Comparison of ENCODE assay signal across 15 cellular contexts in the genomic region with DNA sequence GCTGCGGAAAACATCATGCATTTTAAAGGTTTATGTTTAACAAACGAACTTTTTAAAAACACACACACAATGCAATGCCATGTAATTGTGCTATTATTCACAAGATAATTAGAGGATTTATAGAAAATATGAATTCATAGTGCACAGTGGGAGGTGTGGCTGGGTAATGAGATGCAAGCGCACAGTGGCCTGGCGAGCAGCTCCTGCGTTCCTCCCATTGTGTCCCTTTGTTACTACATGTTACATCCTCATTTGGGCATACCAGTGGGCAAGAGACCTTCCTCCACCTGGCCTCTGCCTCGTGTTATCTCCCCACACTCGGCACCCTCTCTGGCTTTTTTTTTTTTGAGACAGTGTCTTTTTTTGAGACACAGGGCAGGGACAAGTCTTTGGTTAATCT. TPM values are rescaled to one million over a fixed set of nuclear protein-coding genes. Genes with fewer than 3 reads are reported as not detected.
DNase-seq lines count a peak whose midpoint lies in the region; ATAC-seq, FAIRE-seq and TF ChIP-seq lines count a peak whose summit lies in the region.
"Had no signal": no experiment of that assay in that cellular context is flagged by ENCODE, and none has a peak within 500 bp of the region (broad histone marks: within the 10 kb centered on the region; RNA-seq: fewer than 3 reads in every experiment).

No MANE protein-coding gene starts in this region.

- H2BK5ac ChIP-seq in H9 (ENCODE audit: insufficient read length, low read length) (no peak overlapping the region), H1 (ENCODE audit: low read depth, low read length) (peak overlapping the region; percentile 73; the same call in 1 of the 2 replicates)

- POLR2A ChIA-PET in H1 (lab: Charles Lee; ENCODE audit: partially characterized antibody): interaction anchor here (0.6 to 58.9 kb wide), 11 partner anchors 10 to 100 kb away, joined by 3 to 1829 read pairs (median 7); a partner anchor contains a TSS

- no peak for TF ChIP-seq RAD21 in H1 (IDR thresholded peaks at IDR 0.05 in 1 of 2, conservative IDR thresholded peaks at IDR 0.05 in 1 of 2; ENCODE audit: low read depth in 2 of 2, low read length in 2 of 2)

- H3K18ac ChIP-seq in H9 (ENCODE audit: insufficient read length, low read depth, low read length) (no peak overlapping the region), H1 (ENCODE audit: extremely low read depth, low read length) (no peak overlapping the region)

- H2AK5ac ChIP-seq in H9 (ENCODE audit: insufficient read length, low read length): no peak overlapping the region
- H2AK5ac ChIP-seq in H1 (ENCODE audit: low read depth, low read length): no peak overlapping the region

- no peaks in the 10 kb centered on the region; the same call in 1 of the 2 replicates for H3K27me3 Mint-ChIP-seq in H9 (ENCODE audit: low read depth)
- H3K27me3 Mint-ChIP-seq in stimulated activated naive B cell treated with anti-CD40 and anti-IgM and Interleukin-4, amounts not matched to agents 10 μg/mL and 1 μg/mL and 100 μg/mL, for 72 hours: peaks cover 4 to 8% of the 10 kb centered on the region in 2 donors

- H3K79me2 ChIP-seq in H9 (ENCODE audit: insufficient read depth, low read length) (no peaks in the 10 kb centered on the region), H1 (ENCODE audit: control insufficient read depth in 1 of 2, insufficient read depth in 2 of 2, low read length in 2 of 2) (no peaks in the 10 kb centered on the region)

- H2BK12ac ChIP-seq in H9 (ENCODE audit: insufficient read length, low read depth, low read length) (no peak overlapping the region), H1 (ENCODE audit: low read depth, low read length) (0 out of 2 replicates have a peak overlapping the region, but pooled peaks have one; percentile 88)

- FAIRE-seq in H1 (lab: Jason Lieb, UNC): peak; percentile 13
- FAIRE-seq: A549, GM12891, K562 had no signal

- peak; percentile 6 for DNase-seq in NCI-H748 (lab: John Stamatoyannopoulos, UW; ENCODE audit: unreplicated experiment)
- no peak for DNase-seq in NCI-H748 treated with DMSO at 0.1 percent for 48 hours (lab: John Stamatoyannopoulos, UW)
- DNase-seq in H9: no peak
- no peak for DNase-seq in H1 (ENCODE audit: low read depth in 1 of 2, low spot score in 2 of 2)
- DNase-seq in stimulated activated naive B cell treated with anti-CD40 and anti-IgM and Interleukin-4, amounts not matched to agents 10 μg/mL and 1 μg/mL and 100 μg/mL, for 72 hours: no peak
- no peak for DNase-seq in aorta
- DNase-seq in 8988T: no peak
- DNase-seq: AML-193; CD8-positive, alpha-beta memory T cell; DMS79 had no signal

- H3K4me2 ChIP-seq in H9 (ENCODE audit: insufficient read depth, insufficient read length, low read length) (no peak overlapping the region), H1 (ENCODE audit: insufficient read depth in 1 of 2, low read depth in 2 of 2, low read length in 2 of 2) (no peak overlapping the region)
- H3K4me2 ChIP-seq: A549 had no signal

- H3K4me1 Mint-ChIP-seq in H9: peaks cover 43 to 53% of the 10 kb centered on the region in 2 experiments
- peaks cover 10 to 11% of the 10 kb centered on the region in 2 donors for H3K4me1 Mint-ChIP-seq in stimulated activated naive B cell treated with anti-CD40 and anti-IgM and Interleukin-4, amounts not matched to agents 10 μg/mL and 1 μg/mL and 100 μg/mL, for 72 hours

- CTCF ChIA-PET in H1 (lab: Charles Lee; ENCODE audit: partially characterized antibody): interaction anchor here (0.6 to 26.4 kb wide), 16 partner anchors 10 to 253 kb away, joined by 3 to 790 read pairs (median 42); a partner anchor contains a TSS

- H3K56ac ChIP-seq in H9 (ENCODE audit: insufficient read length, low read depth, low read length) (no peak overlapping the region), H1 (replicated peaks; ENCODE audit: insufficient read length, low read depth, low read length) (no peak overlapping the region)

- H4K91ac ChIP-seq in H9 (ENCODE audit: insufficient read length, low read depth, low read length) (no peak overlapping the region), H1 (replicated peaks; ENCODE audit: insufficient read length, low read length) (peak overlapping the region; percentile 25)

- H2BK20ac ChIP-seq in H9 (ENCODE audit: low read depth, low read length, poor library complexity, severe bottlenecking): no peak overlapping the region
- H2BK20ac ChIP-seq in H1 (ENCODE audit: low read length): no peak overlapping the region

- H3K36me3 ChIP-seq in H1 (ENCODE audit: control insufficient read depth in 2 of 4, insufficient read depth in 4 of 4, low read length in 3 of 4): no peaks in the 10 kb centered on the region
- no peaks in the 10 kb centered on the region for H3K36me3 ChIP-seq in aorta (ENCODE audit: control insufficient read depth in 1 of 2, insufficient read depth in 2 of 2, low read length in 1 of 2)
- H3K36me3 ChIP-seq: BLaER1 had no signal

- H2BK120ac ChIP-seq in H9 (ENCODE audit: low read depth, low read length, poor library complexity, severe bottlenecking) (no peak overlapping the region), H1 (replicated peaks; ENCODE audit: low read depth, low read length) (no peak overlapping the region)

- intact Hi-C loops in aorta (cut with DNase I): loop anchor here in 1 of 2 donors (5.0 kb wide), 1 partner anchor 245 kb away; no protein-coding TSS in a partner anchor

- no peaks in the 10 kb centered on the region for H3K79me1 ChIP-seq in H9 (ENCODE audit: insufficient read depth, low read depth, low read length, poor library complexity, severe bottlenecking)
- H3K79me1 ChIP-seq in H1 (ENCODE audit: low read depth, low read length): no peaks in the 10 kb centered on the region

- no CpG with 5 or more reads among the region's 7 CpGs for WGBS in H9 (ENCODE audit: extremely low coverage, insufficient read length, low lambda C conversion rate)
- 66% methylated on average over 7 of the region's 7 CpGs; no CpG with 5 or more reads in 1 of the 2 experiments for WGBS in H1 (ENCODE audit: extremely low coverage in 1 of 2, insufficient coverage in 1 of 2, insufficient read length in 1 of 2, insufficient replicate concordance in 2 of 2, low coverage in 1 of 2, low lambda C conversion rate in 2 of 2, missing lambda C conversion rate in 1 of 2), 2 experiments
- WGBS in aorta, 2 donors: 87 to 95% methylated on average over 7 of the region's 7 CpGs

- H3K4me3 ChIP-seq in H1 (ENCODE audit: extremely low read depth in 1 of 4, insufficient read depth in 2 of 4, low read depth in 3 of 4, low read length in 4 of 4) (no peak overlapping the region), aorta (ENCODE audit: low read length in 2 of 2) (no peak overlapping the region)
- H3K4me3 ChIP-seq: A549, BLaER1, K562 had no signal

- H2BK15ac ChIP-seq in H9 (ENCODE audit: low read depth, low read length) (no peak overlapping the region), H1 (ENCODE audit: low read length) (no peak overlapping the region)

- no peak for ATAC-seq in stimulated activated naive B cell treated with anti-CD40 and anti-IgM and Interleukin-4, amounts not matched to agents 10 μg/mL and 1 μg/mL and 100 μg/mL, for 72 hours (replicated peaks)
- ATAC-seq in aorta (ENCODE audit: low FRiP score): no peak
- ATAC-seq: A549, HCT116, K562 had no signal

- H3K4ac ChIP-seq in H9 (ENCODE audit: low read depth, low read length) (no peak overlapping the region), H1 (replicated peaks; ENCODE audit: insufficient read length, low read depth, low read length) (no peak overlapping the region)

- H3K4me3 Mint-ChIP-seq in H9: no peak overlapping the region
- H3K4me3 Mint-ChIP-seq in stimulated activated naive B cell treated with anti-CD40 and anti-IgM and Interleukin-4, amounts not matched to agents 10 μg/mL and 1 μg/mL and 100 μg/mL, for 72 hours: no peak overlapping the region
- H3K4me3 Mint-ChIP-seq: CD8-positive, alpha-beta memory T cell had no signal

- TF ChIP-seq POLR2A in H1 (IDR thresholded peaks at IDR 0.05; ENCODE audit: control extremely low read depth in 1 of 2, low read depth in 2 of 2, low read length in 2 of 2): no peak

- H3K23ac ChIP-seq in H9 (ENCODE audit: insufficient read length, low read depth, low read length) (no peak overlapping the region), H1 (ENCODE audit: insufficient read length) (no peak overlapping the region)

- peak overlapping the region in 2 of 3 experiments; percentile 77 to 94; a peak in 3 of 7 replicates for H3K27ac Mint-ChIP-seq in H9
- H3K27ac Mint-ChIP-seq in stimulated activated naive B cell treated with anti-CD40 and anti-IgM and Interleukin-4, amounts not matched to agents 10 μg/mL and 1 μg/mL and 100 μg/mL, for 72 hours: peak overlapping the region; percentile 14
- H3K27ac Mint-ChIP-seq: CD8-positive, alpha-beta memory T cell had no signal

- H2AFZ ChIP-seq in H9 (ENCODE audit: low read length) (no peak overlapping the region), H1 (ENCODE audit: low read length) (no peak overlapping the region)

- H3K9me3 ChIP-seq in H9 (ENCODE audit: control insufficient read depth, low read depth, low read length) (no peaks in the 10 kb centered on the region), H1 (ENCODE audit: insufficient read depth in 2 of 2, low read depth in 1 of 2, low read length in 1 of 2) (no peaks in the 10 kb centered on the region), aorta (ENCODE audit: control insufficient read depth, low read length) (no peaks in the 10 kb centered on the region)
- H3K9me3 ChIP-seq: A549, BLaER1 had no signal

- H3K9ac ChIP-seq in H9 (ENCODE audit: extremely low read depth, insufficient read length, low read length): no peak overlapping the region
- H3K9ac ChIP-seq in H1 (replicated peaks in 1 of 4; ENCODE audit: extremely low read depth in 1 of 4, low read depth in 3 of 4, low read length in 3 of 4): no peak overlapping the region
- H3K9ac ChIP-seq: BLaER1 had no signal

- H4K5ac ChIP-seq in H9 (ENCODE audit: insufficient read length, low read depth, low read length) (no peak overlapping the region), H1 (ENCODE audit: insufficient read length, low read depth, low read length) (no peak overlapping the region)

- H3K14ac ChIP-seq in H9 (ENCODE audit: insufficient read depth, low read length) (no peak overlapping the region), H1 (ENCODE audit: insufficient read length) (no peak overlapping the region)

- no peak for TF ChIP-seq EP300 in H1 (IDR thresholded peaks at IDR 0.05; ENCODE audit: borderline replicate concordance in 1 of 2, low read depth in 2 of 2, low read length in 2 of 2)

- no peak overlapping the region for H3T11ph ChIP-seq in H9 (ENCODE audit: low read length)

- H3K23me2 ChIP-seq in H9 (ENCODE audit: insufficient read length, low read depth, low read length, poor library complexity, severe bottlenecking) (no peaks in the 10 kb centered on the region), H1 (ENCODE audit: low read depth, low read length) (no peaks in the 10 kb centered on the region)

- H3K36me3 Mint-ChIP-seq in H9 (ENCODE audit: insufficient read depth in 1 of 3, low read depth in 3 of 3): peaks cover 0 to 1% (median 0%) of the 10 kb centered on the region in 3 experiments; a peak in 2 of 7 replicates
- H3K36me3 Mint-ChIP-seq in stimulated activated naive B cell treated with anti-CD40 and anti-IgM and Interleukin-4, amounts not matched to agents 10 μg/mL and 1 μg/mL and 100 μg/mL, for 72 hours: no peaks in the 10 kb centered on the region
- H3K36me3 Mint-ChIP-seq: CD8-positive, alpha-beta memory T cell had no signal

- no peaks in the 10 kb centered on the region for H4K20me1 ChIP-seq in H9 (ENCODE audit: control insufficient read depth, insufficient read depth, insufficient read length)
- H4K20me1 ChIP-seq in H1 (replicated peaks in 1 of 2; ENCODE audit: control insufficient read depth in 1 of 2, insufficient read depth in 2 of 2, low read length in 2 of 2): no peaks in the 10 kb centered on the region
- H4K20me1 ChIP-seq: BLaER1 had no signal

- H4K8ac ChIP-seq in H9 (replicated peaks; ENCODE audit: insufficient read length, low read depth, low read length) (no peak overlapping the region), H1 (ENCODE audit: extremely low read depth, insufficient read depth, low read length) (no peak overlapping the region)

- H3K27me3 ChIP-seq in H9 (ENCODE audit: insufficient read depth, low read length) (no peaks in the 10 kb centered on the region), H1 (replicated peaks in 1 of 4; ENCODE audit: control insufficient read depth in 3 of 4, extremely low read depth in 1 of 4, insufficient read depth in 3 of 4, low read length in 3 of 4) (no peaks in the 10 kb centered on the region), aorta (ENCODE audit: control insufficient read depth in 1 of 2, insufficient read depth in 2 of 2, low read length in 1 of 2) (no peaks in the 10 kb centered on the region)
- H3K27me3 ChIP-seq: BLaER1 had no signal

- H3K4me1 ChIP-seq in H9 (ENCODE audit: insufficient read depth, low read length): peaks cover 7% of the 10 kb centered on the region; the same call in 1 of the 2 replicates
- H3K4me1 ChIP-seq in H1 (replicated peaks in 1 of 4; ENCODE audit: control insufficient read depth in 3 of 4, insufficient read depth in 4 of 4, low read length in 3 of 4): peaks cover 7 to 25% (median 12%) of the 10 kb centered on the region in 4 experiments
- H3K4me1 ChIP-seq in aorta (ENCODE audit: control insufficient read depth in 1 of 2, insufficient read depth in 2 of 2, low read length in 2 of 2): no peaks in the 10 kb centered on the region

- H3K27ac ChIP-seq in H9 (ENCODE audit: insufficient read length, low read depth, low read length) (no peak overlapping the region), H1 (ENCODE audit: low read depth, low read length) (peak overlapping the region; percentile 45; the same call in 1 of the 2 replicates), aorta (ENCODE audit: low read depth in 1 of 2, low read length in 2 of 2) (no peak overlapping the region)
- H3K27ac ChIP-seq: A549, BLaER1 had no signal

- TF ChIP-seq CTCF in H9 (conservative IDR thresholded peaks at IDR 0.05): no peak
- TF ChIP-seq CTCF in H1 (IDR thresholded peaks at IDR 0.05; ENCODE audit: control extremely low read depth in 1 of 3, insufficient read depth in 1 of 3, low read depth in 1 of 3, low read length in 3 of 3): no peak

- H3K9me3 Mint-ChIP-seq in H9: no peaks in the 10 kb centered on the region; a peak in 2 of 5 replicates
- no peaks in the 10 kb centered on the region for H3K9me3 Mint-ChIP-seq in stimulated activated naive B cell treated with anti-CD40 and anti-IgM and Interleukin-4, amounts not matched to agents 10 μg/mL and 1 μg/mL and 100 μg/mL, for 72 hours
- H3K9me3 Mint-ChIP-seq: CD8-positive, alpha-beta memory T cell had no signal

RNA-seq across cellular contexts. Expression of a gene that starts 30.0 kb away (rescaled TPM):
- total RNA-seq in H9 (2021) (124 and 126 TPM in 2 replicates), aorta (10 to 100 TPM; 20.6 to 73.9 TPM)
- 118 and 129 TPM in 2 replicates for total RNA-seq in H1 (2021; fragmentation: NEBNext Ultra II Directional; extraction: Animal tissue kit (Norgen Biotek cat#: 25700))
- polyA plus RNA-seq in H1 (2011; rRNA removed) (119 and 188 TPM in 2 replicates), aorta (10 to 100 TPM; 10.4 to 23.7 TPM)
- 156 TPM for polyA plus RNA-seq in H1 (2011; cell fraction: cytosol; rRNA removed)
- 142 TPM for polyA plus RNA-seq in H1 (2011; cell fraction: nucleus; rRNA removed)
- polyA plus RNA-seq in H1 (2012, experiment 1 of 2): 104 to 136 TPM (median 132 TPM) in 4 replicates
- polyA plus RNA-seq in H1 (2012, experiment 2 of 2): 157 TPM
- 64.1 TPM for polyA plus RNA-seq in H1 (2013, experiment 1 of 2)
- polyA plus RNA-seq in H1 (2013, experiment 2 of 2): 57.8 TPM
- 138 and 188 TPM in 2 replicates for polyA minus RNA-seq in H1 (2011; rRNA and poly(A)+ RNA removed)
- polyA minus RNA-seq in H1 (2011; cell fraction: cytosol; rRNA and poly(A)+ RNA removed): 164 TPM
- polyA minus RNA-seq in H1 (2011; cell fraction: nucleus; rRNA and poly(A)+ RNA removed): 132 TPM
- total RNA-seq: CD8-positive, alpha-beta memory T cell had no signal
- polyA plus RNA-seq: CD8-positive, alpha-beta memory T cell had no signal

RNA-seq across cellular contexts. Expression of a gene that starts 49.2 kb away (rescaled TPM):
- total RNA-seq in H9 (2021) (38.4 and 39.0 TPM in 2 replicates), aorta (10 to 100 TPM; 15.0 to 16.3 TPM)
- 51.6 and 51.7 TPM in 2 replicates for total RNA-seq in H1 (2021; fragmentation: NEBNext Ultra II Directional; extraction: Animal tissue kit (Norgen Biotek cat#: 25700))
- polyA plus RNA-seq in H1 (2011; rRNA removed) (102 and 106 TPM in 2 replicates), aorta (10 to 100 TPM; 15.2 to 30.8 TPM)
- polyA plus RNA-seq in H1 (2011; cell fraction: cytosol; rRNA removed): 69.8 TPM
- 31.0 TPM for polyA plus RNA-seq in H1 (2011; cell fraction: nucleus; rRNA removed)
- polyA plus RNA-seq in H1 (2012, experiment 1 of 2): 30.9 to 32.4 TPM (median 31.9 TPM) in 4 replicates
- polyA plus RNA-seq in H1 (2012, experiment 2 of 2): 43.6 TPM
- 29.6 TPM for polyA plus RNA-seq in H1 (2013, experiment 1 of 2)
- polyA plus RNA-seq in H1 (2013, experiment 2 of 2): 28.1 TPM
- 17.3 and 19.1 TPM in 2 replicates for polyA minus RNA-seq in H1 (2011; rRNA and poly(A)+ RNA removed)
- polyA minus RNA-seq in H1 (2011; cell fraction: cytosol; rRNA and poly(A)+ RNA removed): 31.3 TPM
- polyA minus RNA-seq in H1 (2011; cell fraction: nucleus; rRNA and poly(A)+ RNA removed): 49.0 TPM
- polyA plus RNA-seq: CD8-positive, alpha-beta memory T cell had no signal
